ENCODE assay signal across 1 cellular context in the genomic region with DNA sequence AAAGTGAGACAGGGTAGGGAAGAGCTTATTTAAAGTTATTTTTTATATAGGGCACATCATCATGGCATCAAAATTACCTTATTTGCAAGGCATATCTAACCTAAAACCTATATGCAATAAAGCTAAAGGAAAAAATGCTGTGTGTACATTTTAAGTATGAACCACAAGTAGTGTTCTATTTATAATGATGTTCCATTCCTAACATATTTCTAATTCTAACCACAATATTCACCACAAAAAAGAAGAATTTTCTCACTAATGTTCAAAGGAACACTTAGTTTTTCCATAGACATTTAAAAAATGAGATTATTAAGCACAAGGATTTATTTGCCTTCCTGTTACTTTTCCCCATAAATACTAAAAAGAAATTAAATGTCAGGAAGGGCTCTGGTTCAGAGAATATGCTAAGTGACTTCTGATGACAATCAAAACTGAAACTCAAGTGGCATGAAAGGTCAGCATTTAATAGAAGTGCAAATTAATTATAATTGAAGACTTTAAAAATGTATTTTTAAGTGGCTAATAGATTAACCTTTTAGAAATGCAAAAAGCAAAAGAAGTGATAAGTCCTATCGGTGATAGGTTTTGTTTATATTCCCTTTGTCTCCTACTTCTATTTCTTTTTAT.
TF ChIP-seq lines count a peak whose summit lies in the region.

No MANE protein-coding gene starts in this region.

TF ChIP-seq in K562, 482 proteins besides CTCF, POLR2A, EP300 and RAD21:
- TF ChIP-seq, protein P1, sequence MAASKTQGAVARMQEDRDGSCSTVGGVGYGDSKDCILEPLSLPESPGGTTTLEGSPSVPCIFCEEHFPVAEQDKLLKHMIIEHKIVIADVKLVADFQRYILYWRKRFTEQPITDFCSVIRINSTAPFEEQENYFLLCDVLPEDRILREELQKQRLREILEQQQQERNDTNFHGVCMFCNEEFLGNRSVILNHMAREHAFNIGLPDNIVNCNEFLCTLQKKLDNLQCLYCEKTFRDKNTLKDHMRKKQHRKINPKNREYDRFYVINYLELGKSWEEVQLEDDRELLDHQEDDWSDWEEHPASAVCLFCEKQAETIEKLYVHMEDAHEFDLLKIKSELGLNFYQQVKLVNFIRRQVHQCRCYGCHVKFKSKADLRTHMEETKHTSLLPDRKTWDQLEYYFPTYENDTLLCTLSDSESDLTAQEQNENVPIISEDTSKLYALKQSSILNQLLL (CRISPR knock-in tag; IDR thresholded peaks at IDR 0.05; ENCODE audit: borderline replicate concordance) = no peak
- TF ChIP-seq ATF7 (IDR thresholded peaks at IDR 0.05) = no peak
- TF ChIP-seq, protein P2, sequence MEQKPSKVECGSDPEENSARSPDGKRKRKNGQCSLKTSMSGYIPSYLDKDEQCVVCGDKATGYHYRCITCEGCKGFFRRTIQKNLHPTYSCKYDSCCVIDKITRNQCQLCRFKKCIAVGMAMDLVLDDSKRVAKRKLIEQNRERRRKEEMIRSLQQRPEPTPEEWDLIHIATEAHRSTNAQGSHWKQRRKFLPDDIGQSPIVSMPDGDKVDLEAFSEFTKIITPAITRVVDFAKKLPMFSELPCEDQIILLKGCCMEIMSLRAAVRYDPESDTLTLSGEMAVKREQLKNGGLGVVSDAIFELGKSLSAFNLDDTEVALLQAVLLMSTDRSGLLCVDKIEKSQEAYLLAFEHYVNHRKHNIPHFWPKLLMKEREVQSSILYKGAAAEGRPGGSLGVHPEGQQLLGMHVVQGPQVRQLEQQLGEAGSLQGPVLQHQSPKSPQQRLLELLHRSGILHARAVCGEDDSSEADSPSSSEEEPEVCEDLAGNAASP (IDR thresholded peaks at IDR 0.05) = no peak
- TF ChIP-seq BRCA1 (IDR thresholded peaks at IDR 0.05) = no peak
- TF ChIP-seq BRCA1 (CRISPR knock-in tag; IDR thresholded peaks at IDR 0.05) = no peak
- TF ChIP-seq ZNF316 (IDR thresholded peaks at IDR 0.05) = peak; percentile 58; the same call in 1 of the 2 replicates
- TF ChIP-seq ZNF347 (CRISPR knock-in tag; IDR thresholded peaks at IDR 0.05; ENCODE audit: low read depth) = no peak
- no peak for TF ChIP-seq TRIM24 (IDR thresholded peaks at IDR 0.05)
